In the genomic region with DNA sequence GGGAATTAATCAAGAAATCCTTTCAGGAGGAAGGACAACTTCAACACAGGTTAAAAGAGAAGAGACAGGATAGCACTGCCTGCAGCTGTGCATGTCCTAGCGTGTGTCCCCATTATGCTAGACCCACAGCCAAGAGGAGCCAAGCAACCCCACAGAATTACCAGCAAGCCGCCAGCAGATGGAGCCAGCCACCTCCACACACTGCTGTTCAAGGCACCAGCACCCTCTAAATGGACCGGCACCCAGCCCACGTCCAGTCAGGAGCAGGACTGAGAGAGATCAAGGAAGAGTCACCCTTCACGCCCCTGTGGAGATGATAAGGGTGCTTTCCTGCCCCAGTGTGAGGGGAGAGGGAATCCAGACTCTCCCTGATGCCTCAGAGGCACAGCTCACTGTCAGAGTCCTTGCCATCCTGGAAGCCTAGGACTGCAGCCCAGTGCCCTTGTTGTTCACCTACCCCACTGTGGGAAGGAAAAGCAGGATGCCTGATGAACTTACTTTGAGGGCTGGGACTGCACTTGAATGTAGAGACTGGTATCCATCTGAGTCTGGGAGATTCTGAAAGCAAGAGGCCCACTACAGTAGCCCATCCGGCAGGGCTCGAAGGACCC, we compare ENCODE assay signal across 7 cellular contexts. TPM values are rescaled to one million over a fixed set of nuclear protein-coding genes. Genes with fewer than 3 reads are reported as not detected.
A peak's percentile ranks its signal among the peaks of the same experiment; 100 is the strongest.
DNase-seq lines count a peak whose midpoint lies in the region; ATAC-seq and TF ChIP-seq lines count a peak whose summit lies in the region.

No MANE protein-coding gene starts in this region.

- POLR2A ChIA-PET in PC-9 (lab: Charles Lee; ENCODE audit: unreplicated experiment): no interaction called here

- peak; percentile 85 for TF ChIP-seq CTCF in PC-9 (conservative IDR thresholded peaks at IDR 0.05)

- no peaks in the 10 kb centered on the region for H3K36me3 ChIP-seq in PC-9 (ENCODE audit: low read depth)

- H3F3A ChIP-seq in PC-9 (ENCODE audit: insufficient read depth, low read depth): no peaks in the 10 kb centered on the region

- no peak overlapping the region for H3K27ac ChIP-seq in PC-9
- H3K27ac ChIP-seq in right cardiac atrium (ENCODE audit: low read length): peak overlapping the region; percentile 97

- WGBS in right cardiac atrium: 34% methylated on average over 7 of the region's 7 CpGs

- no peaks in the 10 kb centered on the region for H4K20me1 ChIP-seq in PC-9 (ENCODE audit: insufficient read depth)

- H3K9me2 ChIP-seq in PC-9 (ENCODE audit: insufficient read depth): no peaks in the 10 kb centered on the region

- BruUV-seq in PC-9 (replicated peaks; lab: Mats Ljungman, UMichigan): no TSS peak

- peak; percentile 21 for DNase-seq in GDM1 (lab: John Stamatoyannopoulos, UW)
- peak; percentile 18 to 33 for DNase-seq in PC-9
- peak; percentile 27 for DNase-seq in amniotic stem cell (lab: John Stamatoyannopoulos, UW)
- DNase-seq in right cardiac atrium: peak; percentile 86 to 94 (median 89)
- DNase-seq in pulmonary artery endothelial cell (ENCODE audit: low read depth, low spot score): peak; percentile 4

- no peak overlapping the region for H3K4me3 ChIP-seq in PC-9
- no peak overlapping the region for H3K4me3 ChIP-seq in right cardiac atrium (ENCODE audit: low read length)

- H3K4me1 ChIP-seq in PC-9 (replicated peaks; ENCODE audit: insufficient read depth) (no peaks in the 10 kb centered on the region), right cardiac atrium (ENCODE audit: control insufficient read depth, insufficient read depth, low read length) (peaks cover 4% of the 10 kb centered on the region)

- intact Hi-C loops in PC-9 (cut with micrococcal nuclease; ENCODE audit: unreplicated experiment): no loop called here
- intact Hi-C loops in right cardiac atrium (cut with DNase I): no loop called here

- H3K4me2 ChIP-seq in PC-9: no peak overlapping the region

- H2AFZ ChIP-seq in PC-9: no peak overlapping the region

- peaks cover 80% of the 10 kb centered on the region for H3K27me3 ChIP-seq in PC-9 (ENCODE audit: insufficient read depth, low read depth)
- H3K27me3 ChIP-seq in right cardiac atrium (ENCODE audit: control insufficient read depth, insufficient read depth): no peaks in the 10 kb centered on the region

- ATAC-seq in HG02798 (IDR thresholded peaks at IDR 0.05; ENCODE audit: poor library complexity, unreplicated experiment) (peak; percentile 78), right cardiac atrium (peak; percentile 89 to 90), HG03135 (IDR thresholded peaks at IDR 0.05; ENCODE audit: unreplicated experiment) (no peak)

- CTCF ChIA-PET in PC-9 (lab: Charles Lee): no interaction called here

- no peaks in the 10 kb centered on the region for H3K9me3 ChIP-seq in PC-9 (ENCODE audit: insufficient read depth, low read depth)
- no peaks in the 10 kb centered on the region for H3K9me3 ChIP-seq in right cardiac atrium (ENCODE audit: control insufficient read depth, low read length)

- H3K79me2 ChIP-seq in PC-9 (ENCODE audit: low read depth): no peaks in the 10 kb centered on the region

RNA-seq across cellular contexts. Expression of a gene that starts 37.1 kb away (rescaled TPM):
- 28.7 and 32.2 TPM in 2 replicates for total RNA-seq in PC-9 (2021)
- total RNA-seq in right cardiac atrium: 10 to 100 TPM; 16.2 to 24.9 (median 16.8) TPM
- 5.1 TPM for polyA plus RNA-seq in right cardiac atrium
- total RNA-seq in pulmonary artery endothelial cell: 25.2 and 34.1 TPM in 2 replicates

Comparison
In these comparisons a context has a peak if more than half of its experiments do, and no peak if none do; other contexts are left out.
1. DNase-seq: peak in every context shown above with its lines; median percentile 89 in right cardiac atrium; 27 in amniotic stem cell; 26 in PC-9; 21 in GDM1; 4 in pulmonary artery endothelial cell.